Comparison of ENCODE assay signal across 31 cellular contexts in the genomic region with DNA sequence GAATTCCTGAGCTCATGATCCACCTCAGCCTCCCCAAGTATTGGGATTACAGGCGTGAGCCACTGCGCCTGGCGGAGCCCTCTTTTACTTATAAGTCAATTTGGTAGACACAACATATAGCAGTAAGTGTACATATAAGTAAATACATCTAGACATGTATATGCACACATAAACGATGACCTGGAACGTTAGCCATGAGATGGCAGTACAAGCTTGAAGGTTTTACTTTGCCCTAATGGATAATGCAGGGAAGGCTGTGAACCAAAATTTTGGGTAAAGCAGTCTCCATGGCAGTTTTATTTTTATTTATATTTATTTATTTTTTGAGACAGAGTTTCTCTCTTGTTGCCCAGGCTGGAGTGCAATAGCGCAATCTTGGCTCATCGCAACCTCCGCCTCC. TPM values are rescaled to one million over a fixed set of nuclear protein-coding genes. Genes with fewer than 3 reads are reported as not detected.
"Had no signal": no experiment of that assay in that cellular context is flagged by ENCODE, and none has a peak within 500 bp of the region (broad histone marks: within the 10 kb centered on the region; RNA-seq: fewer than 3 reads in every experiment).

No MANE protein-coding gene starts in this region.

- H3K4me3 Mint-ChIP-seq: activated B cell treated with CpG ODN at 0.5 μM for 24 hours; activated CD4-positive, alpha-beta T cell treated with anti-CD3 and anti-CD28 coated beads for 36 hours; activated naive CD8-positive, alpha-beta T cell treated with anti-CD3 and anti-CD28 coated beads, Interleukin-2, amount 10 ng/mL, durations not matched to agents 7 days and 5 days; activated T-cell treated with anti-CD3 and anti-CD28 coated beads, Interleukin-2, amount 50 U/mL, for 4 hours; central memory CD8-positive, alpha-beta T cell; immature natural killer cell; naive thymus-derived CD4-positive, alpha-beta T cell; neural crest cell; stimulated activated naive B cell treated with anti-CD40 and anti-IgM and Interleukin-4, amounts not matched to agents 10 μg/mL and 1 μg/mL and 100 μg/mL, for 72 hours had no signal

- H3K4me3 ChIP-seq: breast epithelium, coronary artery, hepatocyte, lung, transverse colon had no signal

- H3K9me3 Mint-ChIP-seq: activated B cell treated with CpG ODN at 0.5 μM for 24 hours; activated naive CD8-positive, alpha-beta T cell treated with anti-CD3 and anti-CD28 coated beads, Interleukin-2, amount 10 ng/mL, durations not matched to agents 7 days and 5 days; activated T-cell treated with anti-CD3 and anti-CD28 coated beads, Interleukin-2, amount 50 U/mL, for 4 hours; activated T-helper 2 cell treated with anti-CD3 and anti-CD28 coated beads, Interferon-gamma antibody, Interleukin-2, Interleukin-4, amounts not matched to agents 10 μg/mL and 5 μg/mL and 100 μg/mL, durations not matched to agents 14 hours and 24 hours and 36 hours; central memory CD8-positive, alpha-beta T cell; immature natural killer cell; naive thymus-derived CD4-positive, alpha-beta T cell; neural crest cell; stimulated activated naive B cell treated with anti-CD40 and anti-IgM and Interleukin-4, amounts not matched to agents 10 μg/mL and 1 μg/mL and 100 μg/mL, for 72 hours had no signal

- DNase-seq: activated B cell treated with CpG ODN at 0.5 μM for 24 hours; activated CD4-positive, alpha-beta T cell treated with anti-CD3 and anti-CD28 coated beads for 36 hours; activated CD4-positive, alpha-beta T cell treated with anti-CD3 and anti-CD28 coated beads, Interleukin-2, amount 50 U/mL, for 4 hours; activated CD8-positive, alpha-beta memory T cell treated with anti-CD3 and anti-CD28 coated beads, Interleukin-2, amount 50 U/mL, for 48 hours; activated naive CD4-positive, alpha-beta T cell treated with Interleukin-2 at 50 U/mL for 16 hours; activated naive CD8-positive, alpha-beta T cell treated with anti-CD3 and anti-CD28 coated beads, Interleukin-2, amount 10 ng/mL, durations not matched to agents 7 days and 5 days; activated T-cell treated with anti-CD3 and anti-CD28 coated beads, Interleukin-2, amount 50 U/mL, for 4 hours; amniotic stem cell; foreskin melanocyte; glutamatergic neuron; immature natural killer cell; naive thymus-derived CD4-positive, alpha-beta T cell; occipital lobe; small intestine; stimulated activated CD4-positive, alpha-beta T cell treated with anti-CD3 and anti-CD28 coated beads, Interleukin-15, amount 100 ng/mL, for 24 hours; stimulated activated CD4-positive, alpha-beta T cell treated with anti-CD3 and anti-CD28 coated beads, Interleukin-2, amount 100 ng/mL, for 48 hours; stimulated activated CD8-positive, alpha-beta memory T cell treated with anti-CD3 and anti-CD28 coated beads, Interleukin-4, amount 100 ng/mL, for 48 hours; stimulated activated naive B cell treated with anti-CD40 and anti-IgM and Interleukin-4, amounts not matched to agents 10 μg/mL and 1 μg/mL and 100 μg/mL, for 72 hours; transverse colon had no signal

- H2AFZ ChIP-seq: hepatocyte had no signal

- H3K27me3 ChIP-seq: breast epithelium, hepatocyte, transverse colon had no signal

- H3K27me3 Mint-ChIP-seq: activated B cell treated with CpG ODN at 0.5 μM for 24 hours; activated CD4-positive, alpha-beta T cell treated with anti-CD3 and anti-CD28 coated beads for 36 hours; central memory CD8-positive, alpha-beta T cell had no signal

- H3K9me3 ChIP-seq: breast epithelium, transverse colon had no signal

- H3K79me2 ChIP-seq: hepatocyte had no signal

- H3K27ac ChIP-seq: breast epithelium, coronary artery, hepatocyte, transverse colon had no signal

- H3K4me1 ChIP-seq: breast epithelium had no signal

- ATAC-seq: activated CD4-positive, alpha-beta T cell treated with anti-CD3 and anti-CD28 coated beads for 36 hours; activated T-cell treated with anti-CD3 and anti-CD28 coated beads, Interleukin-2, amount 50 U/mL, for 4 hours; left lobe of liver; naive thymus-derived CD4-positive, alpha-beta T cell; sciatic nerve; stimulated activated naive B cell treated with anti-CD40 and anti-IgM and Interleukin-4, amounts not matched to agents 10 μg/mL and 1 μg/mL and 100 μg/mL, for 72 hours had no signal

- H3K36me3 ChIP-seq: breast epithelium, transverse colon had no signal

- H3K4me2 ChIP-seq: hepatocyte had no signal

- H3K27ac Mint-ChIP-seq: activated B cell treated with CpG ODN at 0.5 μM for 24 hours; activated CD4-positive, alpha-beta T cell treated with anti-CD3 and anti-CD28 coated beads for 36 hours; activated naive CD8-positive, alpha-beta T cell treated with anti-CD3 and anti-CD28 coated beads, Interleukin-2, amount 10 ng/mL, durations not matched to agents 7 days and 5 days; activated T-helper 2 cell treated with anti-CD3 and anti-CD28 coated beads, Interferon-gamma antibody, Interleukin-2, Interleukin-4, amounts not matched to agents 10 μg/mL and 5 μg/mL and 100 μg/mL, durations not matched to agents 14 hours and 24 hours and 36 hours; immature natural killer cell; naive thymus-derived CD4-positive, alpha-beta T cell; stimulated activated naive B cell treated with anti-CD40 and anti-IgM and Interleukin-4, amounts not matched to agents 10 μg/mL and 1 μg/mL and 100 μg/mL, for 72 hours had no signal

RNA-seq across cellular contexts. Expression of gene GNMT, which starts 2.4 kb away (rescaled TPM):
- total RNA-seq: kidney epithelial cell, occipital lobe had no signal
- polyA plus RNA-seq: naive thymus-derived CD4-positive, alpha-beta T cell had no signal

RNA-seq across cellular contexts. Expression of gene PTCRA, which starts 42.3 kb away (rescaled TPM):
- total RNA-seq: activated B cell treated with CpG ODN at 0.5 μM for 24 hours; activated CD4-positive, alpha-beta T cell treated with anti-CD3 and anti-CD28 coated beads for 36 hours; activated CD8-positive, alpha-beta memory T cell treated with anti-CD3 and anti-CD28 coated beads for 36 hours; activated naive CD8-positive, alpha-beta T cell treated with anti-CD3 and anti-CD28 coated beads, Interleukin-2, amount 10 ng/mL, durations not matched to agents 7 days and 5 days; activated T-cell treated with anti-CD3 and anti-CD28 coated beads, Interleukin-2, amount 50 U/mL, for 4 hours; activated T-helper 2 cell treated with anti-CD3 and anti-CD28 coated beads, Interferon-gamma antibody, Interleukin-2, Interleukin-4, amounts not matched to agents 10 μg/mL and 5 μg/mL and 100 μg/mL, durations not matched to agents 14 hours and 24 hours and 36 hours; breast epithelium; hepatocyte; kidney epithelial cell; left lobe of liver; neural crest cell; occipital lobe; temporal lobe; transverse colon had no signal
- polyA plus RNA-seq: hepatocyte; naive thymus-derived CD4-positive, alpha-beta T cell; small intestine had no signal
